In the genomic region with DNA sequence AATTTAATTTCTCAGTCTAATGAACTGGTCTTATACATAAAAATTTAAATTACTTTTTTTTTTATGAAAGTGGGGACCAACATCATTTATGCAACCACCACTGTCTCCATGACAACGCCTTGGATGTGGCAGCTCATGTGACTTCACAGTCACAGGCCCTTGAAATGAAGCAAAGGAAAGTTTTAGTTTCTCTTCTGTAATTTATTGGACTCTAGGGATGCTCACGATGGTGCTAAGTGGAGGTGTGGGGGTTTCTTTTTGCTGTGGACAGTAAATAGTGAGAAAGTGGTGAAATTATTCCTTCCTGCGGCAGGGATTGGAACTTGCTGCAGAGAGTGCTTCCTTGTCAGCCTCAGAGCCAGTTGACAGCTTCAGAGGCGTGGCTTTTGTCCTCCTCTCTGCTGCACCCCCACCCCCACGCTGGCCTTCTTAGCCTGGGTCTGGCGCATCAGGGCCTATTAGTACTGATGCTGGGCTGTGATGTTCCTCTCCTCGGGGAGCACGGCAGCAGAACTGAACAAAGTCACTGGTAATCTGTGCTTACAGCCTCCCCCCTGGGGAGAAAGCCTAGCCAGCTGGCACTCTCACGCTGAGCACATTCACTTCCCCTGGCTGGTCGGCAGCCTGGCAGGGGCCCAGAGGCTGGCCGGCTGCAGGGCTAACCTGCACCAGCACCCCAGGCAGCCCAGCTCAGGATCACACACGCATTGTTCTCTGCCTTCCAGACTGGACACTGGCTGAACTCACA, we compare ENCODE assay signal across 9 cellular contexts.
DNase-seq lines count a peak whose midpoint lies in the region; ATAC-seq and TF ChIP-seq lines count a peak whose summit lies in the region.
"Had no signal": no experiment of that assay in that cellular context is flagged by ENCODE, and none has a peak within 500 bp of the region (broad histone marks: within the 10 kb centered on the region; RNA-seq: fewer than 3 reads in every experiment).

No MANE protein-coding gene starts in this region.

- peaks cover 7% of the 10 kb centered on the region for H3K9me3 Mint-ChIP-seq in activated naive CD4-positive, alpha-beta T cell treated with anti-CD3 and anti-CD28 coated beads, Interleukin-2, amount 10 ng/mL, durations not matched to agents 7 days and 5 days
- H3K9me3 Mint-ChIP-seq in activated naive CD8-positive, alpha-beta T cell treated with anti-CD3 and anti-CD28 coated beads for 36 hours: no peaks in the 10 kb centered on the region

- ATAC-seq in HG03060 (IDR thresholded peaks at IDR 0.05; ENCODE audit: low read depth, unreplicated experiment): peak; percentile 53
- ATAC-seq in omental fat pad (ENCODE audit: low FRiP score): peak; percentile 71
- no peak for ATAC-seq in HG03469 (IDR thresholded peaks at IDR 0.05; ENCODE audit: unreplicated experiment)

- H3K9ac ChIP-seq in fibroblast of lung (ENCODE audit: insufficient read depth, low read length): no peak overlapping the region
- H3K9ac ChIP-seq: KMS-11 had no signal

- TF ChIP-seq CTCF in fibroblast of lung (conservative IDR thresholded peaks at IDR 0.05 in 1 of 2, IDR thresholded peaks at IDR 0.05 in 1 of 2; ENCODE audit: low read depth in 1 of 2, low read length in 2 of 2): no peak
- TF ChIP-seq CTCF in omental fat pad (IDR thresholded peaks at IDR 0.05): no peak

- CTCF ChIA-PET in activated naive CD4-positive, alpha-beta T cell treated with anti-CD3 and anti-CD28 coated beads, Interleukin-2, amount 10 ng/mL, durations not matched to agents 7 days and 5 days (lab: Charles Lee): no interaction called here

- no peak overlapping the region for H3K4me3 Mint-ChIP-seq in activated naive CD4-positive, alpha-beta T cell treated with anti-CD3 and anti-CD28 coated beads, Interleukin-2, amount 10 ng/mL, durations not matched to agents 7 days and 5 days
- H3K4me3 Mint-ChIP-seq in activated naive CD8-positive, alpha-beta T cell treated with anti-CD3 and anti-CD28 coated beads for 36 hours: no peak overlapping the region

- H3K4me1 Mint-ChIP-seq in activated naive CD4-positive, alpha-beta T cell treated with anti-CD3 and anti-CD28 coated beads, Interleukin-2, amount 10 ng/mL, durations not matched to agents 7 days and 5 days: no peaks in the 10 kb centered on the region
- no peaks in the 10 kb centered on the region for H3K4me1 Mint-ChIP-seq in activated naive CD8-positive, alpha-beta T cell treated with anti-CD3 and anti-CD28 coated beads for 36 hours

- no peaks in the 10 kb centered on the region for H3K9me3 ChIP-seq in fibroblast of lung (ENCODE audit: control insufficient read depth, insufficient read depth, low read depth, low read length)

- peak; percentile 82 for DNase-seq in NCI-H748 (lab: John Stamatoyannopoulos, UW; ENCODE audit: unreplicated experiment)
- DNase-seq in fibroblast of lung (ENCODE audit: low read depth in 2 of 2): peak; percentile 41 to 77
- no peak for DNase-seq in omental fat pad (ENCODE audit: low spot score)
- DNase-seq in activated naive CD4-positive, alpha-beta T cell treated with anti-CD3 and anti-CD28 coated beads, Interleukin-2, amount 10 ng/mL, durations not matched to agents 7 days and 5 days: no peak
- DNase-seq in epidermal melanocyte (ENCODE audit: insufficient read length, low spot score): no peak
- DNase-seq in activated naive CD8-positive, alpha-beta T cell treated with anti-CD3 and anti-CD28 coated beads for 36 hours: no peak

- H3K36me3 ChIP-seq in fibroblast of lung (ENCODE audit: control insufficient read depth, insufficient read depth, low read length): no peaks in the 10 kb centered on the region

- no peaks in the 10 kb centered on the region for H3K79me2 ChIP-seq in fibroblast of lung (ENCODE audit: control insufficient read depth, insufficient read depth, low read length)

- H3K27me3 Mint-ChIP-seq in activated naive CD4-positive, alpha-beta T cell treated with anti-CD3 and anti-CD28 coated beads, Interleukin-2, amount 10 ng/mL, durations not matched to agents 7 days and 5 days: no peaks in the 10 kb centered on the region
- H3K27me3 Mint-ChIP-seq in activated naive CD8-positive, alpha-beta T cell treated with anti-CD3 and anti-CD28 coated beads for 36 hours: no peaks in the 10 kb centered on the region

- peak overlapping the region; percentile 32 for H3K4me2 ChIP-seq in fibroblast of lung (ENCODE audit: extremely low read depth, insufficient read depth, low read length)
- H3K4me2 ChIP-seq: KMS-11 had no signal

- H2AFZ ChIP-seq in fibroblast of lung (ENCODE audit: low read length): no peak overlapping the region

- no peak overlapping the region for H3K27ac ChIP-seq in fibroblast of lung (ENCODE audit: insufficient read depth, low read length)
- H3K27ac ChIP-seq: KMS-11 had no signal

- H3K36me3 Mint-ChIP-seq in activated naive CD4-positive, alpha-beta T cell treated with anti-CD3 and anti-CD28 coated beads, Interleukin-2, amount 10 ng/mL, durations not matched to agents 7 days and 5 days: no peaks in the 10 kb centered on the region
- no peaks in the 10 kb centered on the region for H3K36me3 Mint-ChIP-seq in activated naive CD8-positive, alpha-beta T cell treated with anti-CD3 and anti-CD28 coated beads for 36 hours

- H3K27ac Mint-ChIP-seq in activated naive CD4-positive, alpha-beta T cell treated with anti-CD3 and anti-CD28 coated beads, Interleukin-2, amount 10 ng/mL, durations not matched to agents 7 days and 5 days: no peak overlapping the region
- H3K27ac Mint-ChIP-seq in activated naive CD8-positive, alpha-beta T cell treated with anti-CD3 and anti-CD28 coated beads for 36 hours: no peak overlapping the region

- no peaks in the 10 kb centered on the region for H3K27me3 ChIP-seq in fibroblast of lung (ENCODE audit: control insufficient read depth, insufficient read depth, low read length)

- no peaks in the 10 kb centered on the region for H4K20me1 ChIP-seq in fibroblast of lung (ENCODE audit: control insufficient read depth, extremely low read depth, insufficient read depth, low read length)

- no peak overlapping the region for H3K4me3 ChIP-seq in fibroblast of lung (replicated peaks in 1 of 4; ENCODE audit: control extremely low read depth in 1 of 4, insufficient read depth in 1 of 4, low read depth in 3 of 4, low read length in 4 of 4)

- H3K4me1 ChIP-seq in fibroblast of lung (ENCODE audit: control insufficient read depth, extremely low read depth, insufficient read depth, low read length): no peaks in the 10 kb centered on the region

Comparison
In these comparisons a context has a peak if more than half of its experiments do, and no peak if none do; other contexts are left out.
1. DNase-seq: peak in NCI-H748 (single experiment) and fibroblast of lung (2 of 2); none in omental fat pad (single experiment), activated naive CD4-positive, alpha-beta T cell treated with anti-CD3 and anti-CD28 coated beads, Interleukin-2, amount 10 ng/mL, durations not matched to agents 7 days and 5 days (single experiment), epidermal melanocyte (single experiment) and activated naive CD8-positive, alpha-beta T cell treated with anti-CD3 and anti-CD28 coated beads for 36 hours (single experiment).